10 cellular contexts compared by ENCODE assay signal in the genomic region with DNA sequence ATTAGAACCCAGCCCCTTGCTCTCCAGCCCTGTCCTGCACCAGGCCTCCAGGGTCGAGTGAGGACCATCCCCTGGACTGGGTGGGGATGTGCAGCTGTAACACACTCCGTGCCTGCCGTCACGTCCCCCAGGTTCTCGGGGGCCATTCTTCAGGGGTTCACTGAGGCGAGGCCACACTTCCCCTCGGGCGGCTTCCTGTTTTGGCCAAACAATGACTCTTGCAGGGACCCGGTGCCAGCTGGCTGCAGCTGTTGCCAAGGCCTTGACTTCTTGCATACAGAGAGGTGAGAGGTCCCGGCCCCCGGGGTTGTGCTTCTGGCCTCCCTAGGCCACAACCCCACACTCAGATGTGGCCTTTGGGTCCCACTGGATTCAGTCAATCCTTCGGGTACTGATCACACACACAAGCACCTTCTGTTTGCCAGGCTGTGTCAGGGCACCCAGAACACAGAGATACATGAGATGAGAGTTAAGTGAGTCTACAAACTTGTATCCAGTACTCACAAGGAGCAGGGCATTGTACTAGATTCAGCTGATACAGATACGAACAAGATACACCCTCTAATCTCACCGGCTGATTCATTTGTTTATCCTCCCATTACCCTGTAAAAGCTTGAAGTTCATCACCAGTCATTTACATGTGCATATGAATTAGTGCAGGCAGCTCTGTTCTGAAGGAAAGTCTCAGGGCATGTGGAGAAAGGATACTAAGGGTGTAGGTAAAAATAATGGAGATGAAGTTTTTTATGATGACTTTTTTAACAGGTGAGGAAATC. TPM values are rescaled to one million over a fixed set of nuclear protein-coding genes. Genes with fewer than 3 reads are reported as not detected.
DNase-seq lines count a peak whose midpoint lies in the region; ATAC-seq and TF ChIP-seq lines count a peak whose summit lies in the region.
"Had no signal": no experiment of that assay in that cellular context is flagged by ENCODE, and none has a peak within 500 bp of the region (broad histone marks: within the 10 kb centered on the region; RNA-seq: fewer than 3 reads in every experiment).

No MANE protein-coding gene starts in this region.

- no peaks in the 10 kb centered on the region for H3K27me3 ChIP-seq in gastroesophageal sphincter
- H3K27me3 ChIP-seq: ovary had no signal

- no peak for TF ChIP-seq CTCF in gastroesophageal sphincter (IDR thresholded peaks at IDR 0.05)

- H3K9me3 ChIP-seq in gastroesophageal sphincter = no peaks in the 10 kb centered on the region
- H3K9me3 ChIP-seq: ovary had no signal

- no peak overlapping the region for H3K4me3 ChIP-seq in gastroesophageal sphincter
- H3K4me3 ChIP-seq: ovary had no signal

- ATAC-seq in GM19468 (IDR thresholded peaks at IDR 0.05; ENCODE audit: extremely low read depth, unreplicated experiment) (peak; percentile 45), HG03442 (IDR thresholded peaks at IDR 0.05; ENCODE audit: unreplicated experiment) (peak; percentile 81), gastroesophageal sphincter (peak; percentile 57), HG03565 (IDR thresholded peaks at IDR 0.05; ENCODE audit: unreplicated experiment) (no peak)
- ATAC-seq: Panc1 had no signal

- no peaks in the 10 kb centered on the region for H3K36me3 ChIP-seq in gastroesophageal sphincter
- H3K36me3 ChIP-seq: ovary had no signal

- H3K4me1 ChIP-seq in gastroesophageal sphincter = peaks cover 0 to 20% (median 7%) of the 10 kb centered on the region in 3 donors

- DNase-seq in GF-D8 (lab: John Stamatoyannopoulos, UW) = peak; percentile 59
- DNase-seq in stimulated activated CD4-positive, alpha-beta T cell treated with anti-CD3 and anti-CD28 coated beads, Interleukin-4, amount 100 ng/mL, for 4 hours = no peak
- DNase-seq in OCI-M1 (lab: John Stamatoyannopoulos, UW) = no peak
- no peak for DNase-seq in stimulated activated CD4-positive, alpha-beta T cell treated with anti-CD3 and anti-CD28 coated beads, Interleukin-12 subunit alpha, Interleukin-12 subunit beta, amount 100 ng/mL, for 4 hours

- TF ChIP-seq POLR2A in gastroesophageal sphincter (IDR thresholded peaks at IDR 0.05) = no peak

- no peak for TF ChIP-seq EP300 in gastroesophageal sphincter (IDR thresholded peaks at IDR 0.05)

- peak overlapping the region in 2 of 4 donors; percentile 36 to 40 for H3K27ac ChIP-seq in gastroesophageal sphincter
- H3K27ac ChIP-seq: ovary had no signal

- WGBS in gastroesophageal sphincter (ENCODE audit: low coverage in 1 of 2), 2 donors = 37 to 75% methylated on average over 4 to 6 of the region's 14 CpGs

RNA-seq across cellular contexts. Expression of a gene that starts 32.9 kb away (rescaled TPM):
- 10 to 100 TPM; 22.7 to 37.6 (median 31.1) TPM for total RNA-seq in gastroesophageal sphincter
